Comparison of ENCODE assay signal across 1 cellular context in the genomic region with DNA sequence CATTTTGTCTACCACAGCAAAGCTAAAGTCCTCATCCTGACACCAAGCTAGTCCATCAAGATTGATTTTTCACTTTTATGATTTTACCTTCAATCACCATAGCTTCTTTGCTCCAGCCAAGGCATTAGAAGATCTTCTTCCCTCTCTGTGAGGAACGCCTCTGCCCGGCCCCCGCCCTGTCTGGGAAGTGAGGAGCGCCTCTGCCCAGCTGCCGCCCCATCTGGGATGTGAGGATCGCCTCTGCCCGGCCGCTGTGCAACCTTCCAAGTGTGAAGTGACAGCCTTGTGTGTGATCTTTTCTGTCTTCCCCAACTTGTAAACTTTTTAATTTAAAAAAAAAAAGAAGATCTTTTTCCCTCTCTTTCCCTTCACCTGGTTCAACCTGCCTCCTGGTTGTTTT.
TF ChIP-seq lines count a peak whose summit lies in the region.

No MANE protein-coding gene starts in this region.

TF ChIP-seq in GM23338, 12 proteins besides CTCF, POLR2A, EP300 and RAD21 (continued from another document):
- TF ChIP-seq, protein P1, sequence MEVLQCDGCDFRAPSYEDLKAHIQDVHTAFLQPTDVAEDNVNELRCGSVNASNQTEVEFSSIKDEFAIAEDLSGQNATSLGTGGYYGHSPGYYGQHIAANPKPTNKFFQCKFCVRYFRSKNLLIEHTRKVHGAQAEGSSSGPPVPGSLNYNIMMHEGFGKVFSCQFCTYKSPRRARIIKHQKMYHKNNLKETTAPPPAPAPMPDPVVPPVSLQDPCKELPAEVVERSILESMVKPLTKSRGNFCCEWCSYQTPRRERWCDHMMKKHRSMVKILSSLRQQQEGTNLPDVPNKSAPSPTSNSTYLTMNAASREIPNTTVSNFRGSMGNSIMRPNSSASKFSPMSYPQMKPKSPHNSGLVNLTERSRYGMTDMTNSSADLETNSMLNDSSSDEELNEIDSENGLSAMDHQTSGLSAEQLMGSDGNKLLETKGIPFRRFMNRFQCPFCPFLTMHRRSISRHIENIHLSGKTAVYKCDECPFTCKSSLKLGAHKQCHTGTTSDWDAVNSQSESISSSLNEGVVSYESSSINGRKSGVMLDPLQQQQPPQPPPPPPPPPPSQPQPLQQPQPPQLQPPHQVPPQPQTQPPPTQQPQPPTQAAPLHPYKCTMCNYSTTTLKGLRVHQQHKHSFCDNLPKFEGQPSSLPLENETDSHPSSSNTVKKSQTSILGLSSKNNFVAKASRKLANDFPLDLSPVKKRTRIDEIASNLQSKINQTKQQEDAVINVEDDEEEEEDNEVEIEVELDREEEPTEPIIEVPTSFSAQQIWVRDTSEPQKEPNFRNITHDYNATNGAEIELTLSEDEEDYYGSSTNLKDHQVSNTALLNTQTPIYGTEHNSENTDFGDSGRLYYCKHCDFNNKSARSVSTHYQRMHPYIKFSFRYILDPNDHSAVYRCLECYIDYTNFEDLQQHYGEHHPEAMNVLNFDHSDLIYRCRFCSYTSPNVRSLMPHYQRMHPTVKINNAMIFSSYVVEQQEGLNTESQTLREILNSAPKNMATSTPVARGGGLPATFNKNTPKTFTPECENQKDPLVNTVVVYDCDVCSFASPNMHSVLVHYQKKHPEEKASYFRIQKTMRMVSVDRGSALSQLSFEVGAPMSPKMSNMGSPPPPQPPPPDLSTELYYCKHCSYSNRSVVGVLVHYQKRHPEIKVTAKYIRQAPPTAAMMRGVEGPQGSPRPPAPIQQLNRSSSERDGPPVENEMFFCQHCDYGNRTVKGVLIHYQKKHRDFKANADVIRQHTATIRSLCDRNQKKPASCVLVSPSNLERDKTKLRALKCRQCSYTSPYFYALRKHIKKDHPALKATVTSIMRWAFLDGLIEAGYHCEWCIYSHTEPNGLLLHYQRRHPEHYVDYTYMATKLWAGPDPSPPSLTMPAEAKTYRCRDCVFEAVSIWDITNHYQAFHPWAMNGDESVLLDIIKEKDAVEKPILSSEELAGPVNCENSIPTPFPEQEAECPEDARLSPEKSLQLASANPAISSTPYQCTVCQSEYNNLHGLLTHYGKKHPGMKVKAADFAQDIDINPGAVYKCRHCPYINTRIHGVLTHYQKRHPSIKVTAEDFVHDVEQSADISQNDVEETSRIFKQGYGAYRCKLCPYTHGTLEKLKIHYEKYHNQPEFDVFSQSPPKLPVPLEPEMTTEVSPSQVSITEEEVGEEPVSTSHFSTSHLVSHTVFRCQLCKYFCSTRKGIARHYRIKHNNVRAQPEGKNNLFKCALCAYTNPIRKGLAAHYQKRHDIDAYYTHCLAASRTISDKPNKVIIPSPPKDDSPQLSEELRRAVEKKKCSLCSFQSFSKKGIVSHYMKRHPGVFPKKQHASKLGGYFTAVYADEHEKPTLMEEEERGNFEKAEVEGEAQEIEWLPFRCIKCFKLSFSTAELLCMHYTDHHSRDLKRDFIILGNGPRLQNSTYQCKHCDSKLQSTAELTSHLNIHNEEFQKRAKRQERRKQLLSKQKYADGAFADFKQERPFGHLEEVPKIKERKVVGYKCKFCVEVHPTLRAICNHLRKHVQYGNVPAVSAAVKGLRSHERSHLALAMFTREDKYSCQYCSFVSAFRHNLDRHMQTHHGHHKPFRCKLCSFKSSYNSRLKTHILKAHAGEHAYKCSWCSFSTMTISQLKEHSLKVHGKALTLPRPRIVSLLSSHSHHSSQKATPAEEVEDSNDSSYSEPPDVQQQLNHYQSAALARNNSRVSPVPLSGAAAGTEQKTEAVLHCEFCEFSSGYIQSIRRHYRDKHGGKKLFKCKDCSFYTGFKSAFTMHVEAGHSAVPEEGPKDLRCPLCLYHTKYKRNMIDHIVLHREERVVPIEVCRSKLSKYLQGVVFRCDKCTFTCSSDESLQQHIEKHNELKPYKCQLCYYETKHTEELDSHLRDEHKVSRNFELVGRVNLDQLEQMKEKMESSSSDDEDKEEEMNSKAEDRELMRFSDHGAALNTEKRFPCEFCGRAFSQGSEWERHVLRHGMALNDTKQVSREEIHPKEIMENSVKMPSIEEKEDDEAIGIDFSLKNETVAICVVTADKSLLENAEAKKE (CRISPR knock-in tag; IDR thresholded peaks at IDR 0.05), result no peak
- TF ChIP-seq, protein P2, sequence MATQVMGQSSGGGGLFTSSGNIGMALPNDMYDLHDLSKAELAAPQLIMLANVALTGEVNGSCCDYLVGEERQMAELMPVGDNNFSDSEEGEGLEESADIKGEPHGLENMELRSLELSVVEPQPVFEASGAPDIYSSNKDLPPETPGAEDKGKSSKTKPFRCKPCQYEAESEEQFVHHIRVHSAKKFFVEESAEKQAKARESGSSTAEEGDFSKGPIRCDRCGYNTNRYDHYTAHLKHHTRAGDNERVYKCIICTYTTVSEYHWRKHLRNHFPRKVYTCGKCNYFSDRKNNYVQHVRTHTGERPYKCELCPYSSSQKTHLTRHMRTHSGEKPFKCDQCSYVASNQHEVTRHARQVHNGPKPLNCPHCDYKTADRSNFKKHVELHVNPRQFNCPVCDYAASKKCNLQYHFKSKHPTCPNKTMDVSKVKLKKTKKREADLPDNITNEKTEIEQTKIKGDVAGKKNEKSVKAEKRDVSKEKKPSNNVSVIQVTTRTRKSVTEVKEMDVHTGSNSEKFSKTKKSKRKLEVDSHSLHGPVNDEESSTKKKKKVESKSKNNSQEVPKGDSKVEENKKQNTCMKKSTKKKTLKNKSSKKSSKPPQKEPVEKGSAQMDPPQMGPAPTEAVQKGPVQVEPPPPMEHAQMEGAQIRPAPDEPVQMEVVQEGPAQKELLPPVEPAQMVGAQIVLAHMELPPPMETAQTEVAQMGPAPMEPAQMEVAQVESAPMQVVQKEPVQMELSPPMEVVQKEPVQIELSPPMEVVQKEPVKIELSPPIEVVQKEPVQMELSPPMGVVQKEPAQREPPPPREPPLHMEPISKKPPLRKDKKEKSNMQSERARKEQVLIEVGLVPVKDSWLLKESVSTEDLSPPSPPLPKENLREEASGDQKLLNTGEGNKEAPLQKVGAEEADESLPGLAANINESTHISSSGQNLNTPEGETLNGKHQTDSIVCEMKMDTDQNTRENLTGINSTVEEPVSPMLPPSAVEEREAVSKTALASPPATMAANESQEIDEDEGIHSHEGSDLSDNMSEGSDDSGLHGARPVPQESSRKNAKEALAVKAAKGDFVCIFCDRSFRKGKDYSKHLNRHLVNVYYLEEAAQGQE (IDR thresholded peaks at IDR 0.05; ENCODE audit: unreplicated experiment), result no peak
- no peak for TF ChIP-seq ETS1 (IDR thresholded peaks at IDR 0.05)
- no peak for TF ChIP-seq JUNB (IDR thresholded peaks at IDR 0.05; ENCODE audit: unreplicated experiment)
- TF ChIP-seq EZH2 (IDR thresholded peaks at IDR 0.05; ENCODE audit: low read depth, unreplicated experiment), result no peak
